1 cellular context compared by ENCODE assay signal in the genomic region with DNA sequence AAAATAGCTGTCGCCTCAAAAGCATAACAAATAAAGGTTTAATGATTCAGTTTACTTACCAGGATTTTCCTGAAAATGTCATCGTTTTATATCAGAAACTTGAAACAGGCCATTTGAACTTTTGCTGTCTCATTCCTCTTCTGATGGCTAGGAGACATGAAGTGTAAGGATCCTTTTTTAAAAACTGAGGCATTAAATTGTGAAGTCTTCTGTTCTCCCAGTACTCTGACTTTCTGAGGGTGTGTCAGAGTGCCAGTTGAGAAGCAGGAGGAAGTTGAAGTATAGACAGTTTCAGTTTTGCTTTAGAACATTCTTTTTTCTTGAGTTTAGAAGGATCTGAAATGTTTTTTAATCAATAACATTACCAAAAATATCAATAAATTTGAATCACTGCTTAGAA.
TF ChIP-seq lines count a peak whose summit lies in the region.

A gene (minus strand): TSS at position 251 of the 400 bp plus-strand sequence. CDS start 12,414 bp downstream, outside the sequence.

TF ChIP-seq in IMR-90, 13 proteins besides CTCF, POLR2A, EP300 and RAD21 (continued from another document):
- TF ChIP-seq, protein P1, sequence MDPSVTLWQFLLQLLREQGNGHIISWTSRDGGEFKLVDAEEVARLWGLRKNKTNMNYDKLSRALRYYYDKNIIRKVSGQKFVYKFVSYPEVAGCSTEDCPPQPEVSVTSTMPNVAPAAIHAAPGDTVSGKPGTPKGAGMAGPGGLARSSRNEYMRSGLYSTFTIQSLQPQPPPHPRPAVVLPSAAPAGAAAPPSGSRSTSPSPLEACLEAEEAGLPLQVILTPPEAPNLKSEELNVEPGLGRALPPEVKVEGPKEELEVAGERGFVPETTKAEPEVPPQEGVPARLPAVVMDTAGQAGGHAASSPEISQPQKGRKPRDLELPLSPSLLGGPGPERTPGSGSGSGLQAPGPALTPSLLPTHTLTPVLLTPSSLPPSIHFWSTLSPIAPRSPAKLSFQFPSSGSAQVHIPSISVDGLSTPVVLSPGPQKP (IDR thresholded peaks at IDR 0.05; ENCODE audit: borderline replicate concordance, low read depth, low read length), result no peak
- TF ChIP-seq RFX5 (IDR thresholded peaks at IDR 0.05; ENCODE audit: low read depth, low read length), result no peak
- no peak for TF ChIP-seq NFE2L2 (IDR thresholded peaks at IDR 0.05; ENCODE audit: low read depth, low read length)
- TF ChIP-seq CEBPB (IDR thresholded peaks at IDR 0.05; ENCODE audit: low read depth, low read length), result no peak
- TF ChIP-seq BHLHE40 (IDR thresholded peaks at IDR 0.05; ENCODE audit: low read depth, low read length), result no peak
